Comparison of ENCODE assay signal across 8 cellular contexts in the genomic region with DNA sequence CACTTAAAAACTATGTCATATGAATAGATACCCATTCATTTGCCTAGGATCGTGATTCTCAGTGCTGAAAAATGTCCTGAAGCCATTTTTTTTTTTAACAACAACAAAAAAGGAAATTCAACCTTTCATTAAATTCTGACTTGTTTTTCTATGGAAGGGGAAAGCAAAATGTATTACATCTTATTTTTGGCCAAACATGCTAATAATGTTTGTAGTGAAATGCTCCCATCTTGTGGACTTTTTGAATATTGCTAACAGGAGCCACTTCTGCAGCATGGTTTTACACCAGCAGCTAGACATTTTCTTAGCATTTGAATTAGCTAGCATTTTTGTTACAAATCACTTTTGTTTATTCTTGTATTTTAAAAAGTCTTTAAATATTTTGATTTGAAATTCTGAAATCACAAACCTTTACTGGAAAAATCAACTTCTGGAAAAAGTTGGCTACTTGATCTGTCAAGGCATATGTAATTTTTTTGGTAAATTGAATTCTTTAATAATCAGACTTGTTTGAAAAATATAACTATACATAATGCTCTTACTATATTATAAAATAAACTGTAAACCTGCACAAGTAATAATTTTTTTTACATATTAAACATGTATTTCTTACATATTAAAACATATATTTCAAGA.
A peak's percentile ranks its signal among the peaks of the same experiment; 100 is the strongest.
DNase-seq lines count a peak whose midpoint lies in the region; ATAC-seq, FAIRE-seq and TF ChIP-seq lines count a peak whose summit lies in the region.

No MANE protein-coding gene starts in this region.

- no peak overlapping the region for H3K4me2 ChIP-seq in SU-DHL-6 (ENCODE audit: low read depth, low read length, poor library complexity, severe bottlenecking)

- TF ChIP-seq EP300 in tibial nerve (IDR thresholded peaks at IDR 0.05) = no peak

- H3K4me3 ChIP-seq in SU-DHL-6 (ENCODE audit: insufficient read depth, low read length, poor library complexity, severe bottlenecking) (no peak overlapping the region), tibial nerve (no peak overlapping the region)

- no peaks in the 10 kb centered on the region for H3F3A ChIP-seq in SU-DHL-6 (ENCODE audit: insufficient read depth)

- H3K9me3 ChIP-seq in SU-DHL-6 (ENCODE audit: insufficient read depth, low read length) (no peaks in the 10 kb centered on the region), tibial nerve (peaks cover 0 to under 1% (median 0%) of the 10 kb centered on the region in 4 donors)

- H3K9ac ChIP-seq in SU-DHL-6 (ENCODE audit: low read length) = no peak overlapping the region

- H3K27ac ChIP-seq in SU-DHL-6 (ENCODE audit: low read depth, low read length) (no peak overlapping the region), tibial nerve (no peak overlapping the region)

- 32% methylated on average over 1 of the region's 1 CpG for WGBS in tibial nerve, 2 donors

- H4K20me1 ChIP-seq in SU-DHL-6 (ENCODE audit: low read depth, low read length) = no peaks in the 10 kb centered on the region

- no peak overlapping the region for H2AFZ ChIP-seq in SU-DHL-6 (ENCODE audit: low read depth, low read length, severe bottlenecking)

- no peak for TF ChIP-seq POLR2A in tibial nerve (IDR thresholded peaks at IDR 0.05)

- ATAC-seq in GM19328 (IDR thresholded peaks at IDR 0.05; ENCODE audit: unreplicated experiment) = no peak
- ATAC-seq in GM21717 (IDR thresholded peaks at IDR 0.05; ENCODE audit: unreplicated experiment) = no peak

- DNase-seq in Kasumi-1 (lab: John Stamatoyannopoulos, UW) (peak; percentile 68 to 79), glomerular visceral epithelial cell (ENCODE audit: extremely low spot score) (peak; percentile 22), tibial nerve (ENCODE audit: low spot score in 2 of 2) (no peak), ureter (ENCODE audit: low spot score) (no peak)

- H3K4me1 ChIP-seq in tibial nerve = peaks cover 0 to 16% (median 0%) of the 10 kb centered on the region in 4 donors

- H3K36me3 ChIP-seq in SU-DHL-6 (ENCODE audit: low read length) = no peaks in the 10 kb centered on the region
- peaks cover 0 to 23% (median 0%) of the 10 kb centered on the region in 3 donors for H3K36me3 ChIP-seq in tibial nerve

- H3K27me3 ChIP-seq in SU-DHL-6 (ENCODE audit: low read length) (no peaks in the 10 kb centered on the region), tibial nerve (no peaks in the 10 kb centered on the region)

- no peaks in the 10 kb centered on the region for H3K79me2 ChIP-seq in SU-DHL-6 (ENCODE audit: insufficient read depth, low read length)

- FAIRE-seq in G401.6 (lab: Jason Lieb, UNC) = peak; percentile 97

- peak; percentile 19 for TF ChIP-seq CTCF in SU-DHL-6 (IDR thresholded peaks at IDR 0.05; ENCODE audit: insufficient read depth, low read length, poor library complexity, severe bottlenecking)
- peak; percentile 42 to 60 (median 54) for TF ChIP-seq CTCF in tibial nerve (IDR thresholded peaks at IDR 0.05)

- H3K9me2 ChIP-seq in SU-DHL-6 (replicated peaks; ENCODE audit: insufficient read depth, low read length) = no peaks in the 10 kb centered on the region

Comparison
In these comparisons a context has a peak if more than half of its experiments do, and no peak if none do; other contexts are left out.
1. DNase-seq: peak in Kasumi-1 (2 of 2) and glomerular visceral epithelial cell (single experiment); none in tibial nerve (0 of 2) and ureter (single experiment).